In genomic region chr4:106809083-106809482, GRCh38 we compare ENCODE assay signal across 9 cellular contexts.
DNase-seq lines count a peak whose midpoint lies in the region; ATAC-seq, FAIRE-seq and TF ChIP-seq lines count a peak whose summit lies in the region.
"Had no signal": no experiment of that assay in that cellular context is flagged by ENCODE, and none has a peak within 500 bp of the region (broad histone marks: within the 10 kb centered on the region; RNA-seq: fewer than 3 reads in every experiment).

No MANE protein-coding gene starts in this region.

- TF ChIP-seq POLR2A in GM12892 (IDR thresholded peaks at IDR 0.05; ENCODE audit: low read depth, low read length), result no peak

- no peak overlapping the region for H3K4me3 ChIP-seq in effector memory CD4-positive, alpha-beta T cell (ENCODE audit: insufficient read depth, low read depth, low read length, poor library complexity, severe bottlenecking)
- H3K4me3 ChIP-seq: upper lobe of left lung had no signal

- H3K27ac ChIP-seq in effector memory CD4-positive, alpha-beta T cell (ENCODE audit: insufficient read depth, low read length, poor library complexity, severe bottlenecking), result no peak overlapping the region
- H3K27ac ChIP-seq: upper lobe of left lung had no signal

- no peak for DNase-seq in GM12892 (ENCODE audit: insufficient read length)
- DNase-seq in NCI-H446 treated with DMSO at 0.1 percent for 48 hours (lab: John Stamatoyannopoulos, UW), result peak; percentile 3
- DNase-seq in dermis blood vessel endothelial cell, result peak; percentile 72
- DNase-seq in sciatic nerve (ENCODE audit: low spot score), result no peak
- DNase-seq in NCI-H1436 (lab: John Stamatoyannopoulos, UW), result no peak
- no peak for DNase-seq in ureter (ENCODE audit: low spot score)
- no peak for DNase-seq in effector memory CD4-positive, alpha-beta T cell
- DNase-seq: upper lobe of left lung had no signal

- FAIRE-seq in GM12892 (lab: Jason Lieb, UNC), result peak; percentile 54

- no peaks in the 10 kb centered on the region for H3K9me3 ChIP-seq in effector memory CD4-positive, alpha-beta T cell (ENCODE audit: control insufficient read depth, low read length)
- H3K9me3 ChIP-seq: upper lobe of left lung had no signal

- H3K4me1 ChIP-seq in effector memory CD4-positive, alpha-beta T cell (ENCODE audit: control insufficient read depth, insufficient read depth, low read length, poor library complexity, severe bottlenecking), result no peaks in the 10 kb centered on the region
- H3K4me1 ChIP-seq: upper lobe of left lung had no signal

- intact Hi-C loops in sciatic nerve (cut with DNase I), result no loop called here

- no peaks in the 10 kb centered on the region for H3K27me3 ChIP-seq in effector memory CD4-positive, alpha-beta T cell (replicated peaks; ENCODE audit: control insufficient read depth, insufficient read depth, low read length, poor library complexity, severe bottlenecking)
- H3K27me3 ChIP-seq: upper lobe of left lung had no signal

- ATAC-seq in sciatic nerve, result peak; percentile 78
- no peak for ATAC-seq in activated CD4-positive, CD25-positive, alpha-beta regulatory T cell treated with anti-CD3 and anti-CD28 coated beads, Interleukin-2, amount 50 U/mL, for 24 hours

- no peaks in the 10 kb centered on the region for H3K36me3 ChIP-seq in effector memory CD4-positive, alpha-beta T cell (ENCODE audit: control insufficient read depth, insufficient read depth, low read length)
- H3K36me3 ChIP-seq: upper lobe of left lung had no signal

Comparison
In these comparisons a context has a peak if more than half of its experiments do, and no peak if none do; other contexts are left out.
1. DNase-seq: peak in NCI-H446 treated with DMSO at 0.1 percent for 48 hours (single experiment) and dermis blood vessel endothelial cell (single experiment); none in GM12892 (single experiment), sciatic nerve (single experiment), NCI-H1436 (single experiment), ureter (single experiment) and effector memory CD4-positive, alpha-beta T cell (0 of 3).